In genomic region chr1:213049232-213049631, GRCh38 we compare ENCODE assay signal across 26 cellular contexts. TPM values are rescaled to one million over a fixed set of nuclear protein-coding genes. Genes with fewer than 3 reads are reported as not detected.
DNase-seq lines count a peak whose midpoint lies in the region; ATAC-seq and TF ChIP-seq lines count a peak whose summit lies in the region.
"Had no signal": no experiment of that assay in that cellular context is flagged by ENCODE, and none has a peak within 500 bp of the region (broad histone marks: within the 10 kb centered on the region; RNA-seq: fewer than 3 reads in every experiment).

No MANE protein-coding gene starts in this region.

- H3K4me2 ChIP-seq in HCT116 (ENCODE audit: low read length): no peak overlapping the region

- peak overlapping the region; percentile 40 for H3K4me3 Mint-ChIP-seq in CD4-positive, alpha-beta T cell
- H3K4me3 Mint-ChIP-seq in activated T-helper 2 cell treated with anti-CD3 and anti-CD28 coated beads, Interferon-gamma antibody, Interleukin-2, Interleukin-4, amounts not matched to agents 10 μg/mL and 5 μg/mL and 100 μg/mL, durations not matched to agents 14 hours and 24 hours and 36 hours (ENCODE audit: low read depth): peak overlapping the region; percentile 33
- peak overlapping the region; percentile 7 for H3K4me3 Mint-ChIP-seq in nephron progenitor cell

- no peak overlapping the region for H3K27ac Mint-ChIP-seq in CD4-positive, alpha-beta T cell
- H3K27ac Mint-ChIP-seq in activated T-helper 2 cell treated with anti-CD3 and anti-CD28 coated beads, Interferon-gamma antibody, Interleukin-2, Interleukin-4, amounts not matched to agents 10 μg/mL and 5 μg/mL and 100 μg/mL, durations not matched to agents 14 hours and 24 hours and 36 hours: no peak overlapping the region
- H3K27ac Mint-ChIP-seq in nephron progenitor cell: no peak overlapping the region
- H3K27ac Mint-ChIP-seq: CD8-positive, alpha-beta T cell had no signal

- intact Hi-C loops in CD4-positive, alpha-beta T cell (cut with DNase I, micrococcal nuclease): loop anchor here in 1 of 2 experiments (1.0 kb wide), 1 partner anchor 32 kb away; no protein-coding TSS in a partner anchor
- intact Hi-C loops in HCT116 (cut with micrococcal nuclease): no loop called here
- intact Hi-C loops in activated T-helper 2 cell treated with anti-CD3 and anti-CD28 coated beads, Interferon-gamma antibody, Interleukin-2, Interleukin-4, amounts not matched to agents 10 μg/mL and 5 μg/mL and 100 μg/mL, durations not matched to agents 14 hours and 24 hours and 36 hours (cut with micrococcal nuclease): no loop called here

- no peak for TF ChIP-seq POLR2A in HCT116 (IDR thresholded peaks at IDR 0.05; ENCODE audit: borderline replicate concordance, extremely low read depth, insufficient read depth, insufficient read length)

- no peak for ATAC-seq in CD4-positive, alpha-beta T cell (ENCODE audit: poor library complexity)
- no peak for ATAC-seq in HCT116
- no peak for ATAC-seq in GM19395 (IDR thresholded peaks at IDR 0.05; ENCODE audit: unreplicated experiment)
- no peak for ATAC-seq in HG03139 (IDR thresholded peaks at IDR 0.05; ENCODE audit: unreplicated experiment)
- ATAC-seq: activated naive CD4-positive, alpha-beta T cell treated with anti-CD3 and anti-CD28 coated beads, Interleukin-2, amount 50 U/mL, for 72 hours; CD8-positive, alpha-beta T cell; heart right ventricle; mucosa of descending colon had no signal

- no TSS peak for BruUV-seq in HCT116 (replicated peaks; lab: Mats Ljungman, UMichigan)

- H3K9me2 ChIP-seq in HCT116 (ENCODE audit: insufficient read depth): no peaks in the 10 kb centered on the region

- H3K4me3 ChIP-seq in HCT116 (replicated peaks in 1 of 2; ENCODE audit: low read depth in 1 of 2, low read length in 2 of 2): no peak overlapping the region
- H3K4me3 ChIP-seq: ascending aorta, esophagus squamous epithelium, heart right ventricle, lung, mucosa of descending colon, prostate gland, SJSA1 had no signal

- no peak overlapping the region for H3K9ac ChIP-seq in HCT116 (ENCODE audit: low read length)

- H3K27ac ChIP-seq in CD4-positive, alpha-beta T cell (ENCODE audit: low read depth, low read length): no peak overlapping the region
- H3K27ac ChIP-seq in HCT116 (ENCODE audit: low read depth, low read length): no peak overlapping the region
- no peak overlapping the region for H3K27ac ChIP-seq in caudate nucleus (ENCODE audit: low read depth, low read length)
- H3K27ac ChIP-seq: ascending aorta, esophagus squamous epithelium, heart right ventricle, prostate gland, SJSA1 had no signal

- RAD21 ChIA-PET in HCT116 (lab: Charles Lee; ENCODE audit: low non-redundant PET in 1 of 2, low total read pairs in 2 of 2, uncharacterized antibody in 2 of 2, unreplicated experiment in 2 of 2): no interaction called here

- H2AFZ ChIP-seq in HCT116 (ENCODE audit: low read depth, low read length, poor library complexity, severe bottlenecking): peak overlapping the region; percentile 39

- H3K36me3 ChIP-seq in HCT116 (ENCODE audit: control insufficient read depth in 1 of 2, insufficient read depth in 2 of 2, low read length in 2 of 2): no peaks in the 10 kb centered on the region
- H3K36me3 ChIP-seq: ascending aorta, esophagus squamous epithelium, heart right ventricle, prostate gland had no signal

- peaks cover 26% of the 10 kb centered on the region for H3K27me3 Mint-ChIP-seq in CD4-positive, alpha-beta T cell
- peaks cover 12% of the 10 kb centered on the region for H3K27me3 Mint-ChIP-seq in activated T-helper 2 cell treated with anti-CD3 and anti-CD28 coated beads, Interferon-gamma antibody, Interleukin-2, Interleukin-4, amounts not matched to agents 10 μg/mL and 5 μg/mL and 100 μg/mL, durations not matched to agents 14 hours and 24 hours and 36 hours (ENCODE audit: low read depth)
- peaks cover 12% of the 10 kb centered on the region for H3K27me3 Mint-ChIP-seq in nephron progenitor cell (ENCODE audit: low read depth, poor library complexity)

- CTCF ChIA-PET in CD4-positive, alpha-beta T cell (lab: Charles Lee): no interaction called here
- CTCF ChIA-PET in HCT116 (lab: Charles Lee): no interaction called here

- peaks cover 8 to 24% of the 10 kb centered on the region in 2 experiments; a peak in 3 of 4 replicates for H3K4me1 ChIP-seq in HCT116 (ENCODE audit: control insufficient read depth in 1 of 2, insufficient read depth in 2 of 2, low read length in 2 of 2)
- H3K4me1 ChIP-seq: prostate gland had no signal

- H4K20me1 ChIP-seq in HCT116 (ENCODE audit: insufficient read depth): no peaks in the 10 kb centered on the region

- H3K79me2 ChIP-seq in HCT116 (ENCODE audit: insufficient read depth, low read length): peaks cover 29% of the 10 kb centered on the region

- no peak for DNase-seq in CD4-positive, alpha-beta T cell
- DNase-seq in HCT116 (ENCODE audit: low read depth, low spot score) (no peak), nephron progenitor cell (no peak), caudate nucleus (lab: John Stamatoyannopoulos, UW) (no peak)
- DNase-seq in activated T-helper 2 cell treated with anti-CD3 and anti-CD28 coated beads, Interferon-gamma antibody, Interleukin-2, Interleukin-4, amounts not matched to agents 10 μg/mL and 5 μg/mL and 100 μg/mL, durations not matched to agents 14 hours and 24 hours and 36 hours (ENCODE audit: low spot score): no peak
- DNase-seq: activated CD4-positive, alpha-beta T cell treated with anti-CD3 and anti-CD28 coated beads, Interleukin-2, amount 50 U/mL, for 4 hours; activated CD4-positive, CD25-positive, alpha-beta regulatory T cell; CD8-positive, alpha-beta T cell; central memory CD4-positive, alpha-beta T cell; esophagus squamous epithelium; foreskin melanocyte; heart right ventricle; mucosa of descending colon; NCI-H1092; NCI-H1930; NCI-H524 treated with DMSO at 0.1 percent for 48 hours; NK-92 treated with Interleukin-12 subunit alpha and Interleukin-12 subunit beta, amount 100 ng/mL, for 24 hours; stimulated activated naive CD4-positive, alpha-beta T cell; T-helper 1 cell had no signal

- peaks cover 14% of the 10 kb centered on the region for H3K36me3 Mint-ChIP-seq in CD4-positive, alpha-beta T cell (ENCODE audit: low read depth)
- peaks cover 24% of the 10 kb centered on the region for H3K36me3 Mint-ChIP-seq in activated T-helper 2 cell treated with anti-CD3 and anti-CD28 coated beads, Interferon-gamma antibody, Interleukin-2, Interleukin-4, amounts not matched to agents 10 μg/mL and 5 μg/mL and 100 μg/mL, durations not matched to agents 14 hours and 24 hours and 36 hours (ENCODE audit: low read depth)
- H3K36me3 Mint-ChIP-seq in nephron progenitor cell (ENCODE audit: low read depth): peaks cover 27% of the 10 kb centered on the region

- peaks cover 3% of the 10 kb centered on the region for H3K9me3 Mint-ChIP-seq in CD4-positive, alpha-beta T cell
- peaks cover 24% of the 10 kb centered on the region for H3K9me3 Mint-ChIP-seq in activated T-helper 2 cell treated with anti-CD3 and anti-CD28 coated beads, Interferon-gamma antibody, Interleukin-2, Interleukin-4, amounts not matched to agents 10 μg/mL and 5 μg/mL and 100 μg/mL, durations not matched to agents 14 hours and 24 hours and 36 hours
- H3K9me3 Mint-ChIP-seq in nephron progenitor cell: peaks cover 38% of the 10 kb centered on the region

- H3K4me1 Mint-ChIP-seq in CD4-positive, alpha-beta T cell (ENCODE audit: low read depth): peaks cover 29% of the 10 kb centered on the region
- peaks cover 25% of the 10 kb centered on the region for H3K4me1 Mint-ChIP-seq in activated T-helper 2 cell treated with anti-CD3 and anti-CD28 coated beads, Interferon-gamma antibody, Interleukin-2, Interleukin-4, amounts not matched to agents 10 μg/mL and 5 μg/mL and 100 μg/mL, durations not matched to agents 14 hours and 24 hours and 36 hours (ENCODE audit: low read depth)
- H3K4me1 Mint-ChIP-seq in nephron progenitor cell: peaks cover 39% of the 10 kb centered on the region

- no peak for TF ChIP-seq RAD21 in HCT116 (IDR thresholded peaks at IDR 0.05; ENCODE audit: low read depth)

- TF ChIP-seq CTCF in CD4-positive, alpha-beta T cell (IDR thresholded peaks at IDR 0.05): no peak
- TF ChIP-seq CTCF in HCT116 (IDR thresholded peaks at IDR 0.05 in 2 of 3, conservative IDR thresholded peaks at IDR 0.05 in 1 of 3; ENCODE audit: borderline replicate concordance in 1 of 3, insufficient read depth in 1 of 3, low read depth in 2 of 3, low read length in 2 of 3) (no peak), nephron progenitor cell (IDR thresholded peaks at IDR 0.05) (no peak)

- H3K9me3 ChIP-seq in CD4-positive, alpha-beta T cell (ENCODE audit: control insufficient read depth, low read length): no peaks in the 10 kb centered on the region
- no peaks in the 10 kb centered on the region for H3K9me3 ChIP-seq in HCT116 (ENCODE audit: control insufficient read depth in 1 of 2, insufficient read depth in 1 of 2, low read depth in 1 of 2, low read length in 2 of 2)
- H3K9me3 ChIP-seq: ascending aorta, esophagus squamous epithelium, heart right ventricle, mucosa of descending colon, prostate gland, SJSA1 had no signal

- POLR2A ChIA-PET in CD4-positive, alpha-beta T cell (lab: Charles Lee): no interaction called here
- POLR2A ChIA-PET in HCT116 (lab: Charles Lee): no interaction called here

- peaks cover 7% of the 10 kb centered on the region for H3K27me3 ChIP-seq in CD4-positive, alpha-beta T cell (ENCODE audit: control insufficient read depth, insufficient read depth, low read length)
- no peaks in the 10 kb centered on the region for H3K27me3 ChIP-seq in HCT116 (ENCODE audit: insufficient read depth, low read length)
- H3K27me3 ChIP-seq: ascending aorta, SJSA1 had no signal

TF ChIP-seq in HCT116, 20 proteins besides CTCF, POLR2A, EP300 and RAD21:
- no peak for TF ChIP-seq ZFX (IDR thresholded peaks at IDR 0.05)
TF ChIP-seq in HCT116: peak in this region for 0.

RNA-seq across cellular contexts. Expression of gene RPS6KC1, which starts 1.8 kb away (rescaled TPM):
- 1 to 10 TPM; 6.2 to 7.0 TPM for total RNA-seq in CD4-positive, alpha-beta T cell
- total RNA-seq in HCT116 (2021; ENCODE audit: unreplicated experiment): 15.9 TPM
- polyA plus RNA-seq in HCT116 (2012): 3.8 and 4.9 TPM in 2 replicates
- total RNA-seq in activated T-helper 2 cell treated with anti-CD3 and anti-CD28 coated beads, Interferon-gamma antibody, Interleukin-2, Interleukin-4, amounts not matched to agents 10 μg/mL and 5 μg/mL and 100 μg/mL, durations not matched to agents 14 hours and 24 hours and 36 hours: 7.2 and 7.3 TPM in 2 replicates

RNA-seq across cellular contexts. Expression of gene ANGEL2, which starts 33.6 kb away (rescaled TPM):
- 10 to 100 TPM; 53.0 to 56.2 TPM for total RNA-seq in CD4-positive, alpha-beta T cell
- total RNA-seq in HCT116 (2021; ENCODE audit: unreplicated experiment): 25.5 TPM
- polyA plus RNA-seq in HCT116 (2012): 7.1 and 13.4 TPM in 2 replicates
- total RNA-seq in activated T-helper 2 cell treated with anti-CD3 and anti-CD28 coated beads, Interferon-gamma antibody, Interleukin-2, Interleukin-4, amounts not matched to agents 10 μg/mL and 5 μg/mL and 100 μg/mL, durations not matched to agents 14 hours and 24 hours and 36 hours: 46.2 and 46.3 TPM in 2 replicates
